Comparison of ENCODE assay signal across 1 cellular context in the genomic region with DNA sequence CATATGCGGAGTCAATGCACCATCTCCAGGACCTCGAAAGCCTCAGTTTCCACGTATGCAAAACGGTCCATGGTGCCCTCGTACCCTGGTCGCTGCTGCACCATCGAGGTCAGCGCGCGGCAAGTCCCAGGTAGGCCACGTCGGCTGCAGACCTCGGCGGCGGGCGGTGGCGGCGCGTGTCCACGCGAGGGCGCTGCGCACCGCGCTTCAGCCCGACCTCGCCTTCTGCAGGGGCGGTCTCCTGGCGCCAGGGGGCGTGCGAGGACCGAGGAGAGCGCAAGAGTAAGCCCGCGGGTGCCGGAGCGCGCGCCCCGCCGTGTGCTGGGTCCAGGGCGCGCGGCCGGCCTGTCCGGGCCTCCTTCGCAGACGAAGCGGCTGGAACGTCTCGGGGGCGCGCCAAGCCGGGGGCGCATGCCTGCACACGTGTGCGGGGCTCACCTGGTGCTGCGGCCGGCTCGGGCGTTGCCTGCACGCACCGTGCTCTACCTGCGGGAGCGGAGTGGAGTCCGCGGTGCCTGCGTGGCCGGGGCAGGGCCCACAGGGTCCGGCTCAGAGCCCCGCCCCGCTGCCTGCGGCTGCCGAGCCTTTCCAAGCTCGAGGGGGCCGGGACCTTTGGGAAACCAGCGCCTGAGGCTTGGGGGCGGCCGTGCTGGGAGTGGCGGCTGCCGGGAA.
TF ChIP-seq lines count a peak whose summit lies in the region.

No MANE protein-coding gene starts in this region.

TF ChIP-seq in HepG2, 621 proteins besides CTCF, POLR2A, EP300 and RAD21 (continued from another document and continues in another):
- TF ChIP-seq TOE1 (CRISPR knock-in tag; IDR thresholded peaks at IDR 0.05): no peak
- TF ChIP-seq, protein P1, sequence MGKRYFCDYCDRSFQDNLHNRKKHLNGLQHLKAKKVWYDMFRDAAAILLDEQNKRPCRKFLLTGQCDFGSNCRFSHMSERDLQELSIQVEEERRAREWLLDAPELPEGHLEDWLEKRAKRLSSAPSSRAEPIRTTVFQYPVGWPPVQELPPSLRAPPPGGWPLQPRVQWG (CRISPR knock-in tag; IDR thresholded peaks at IDR 0.05; ENCODE audit: borderline replicate concordance, low read depth): no peak
- TF ChIP-seq EEA1 (CRISPR knock-in tag; IDR thresholded peaks at IDR 0.05; ENCODE audit: borderline replicate concordance): peak; percentile 66; the same call in 1 of the 2 replicates
- no peak for TF ChIP-seq PAF1 (CRISPR knock-in tag; IDR thresholded peaks at IDR 0.05)
- TF ChIP-seq ZFP36L1 (CRISPR knock-in tag; IDR thresholded peaks at IDR 0.05): no peak; the same call in 1 of the 2 replicates
- TF ChIP-seq FIP1L1 (IDR thresholded peaks at IDR 0.05; ENCODE audit: borderline replicate concordance, insufficient read depth, low read depth, low read length): no peak
- TF ChIP-seq ZNF740 (CRISPR knock-in tag; IDR thresholded peaks at IDR 0.05): peak; percentile 64; the same call in 1 of the 2 replicates
- no peak for TF ChIP-seq ZBTB44 (CRISPR knock-in tag; IDR thresholded peaks at IDR 0.05)
- no peak for TF ChIP-seq RXRA (CRISPR knock-in tag; IDR thresholded peaks at IDR 0.05)
- TF ChIP-seq SALL1 (CRISPR knock-in tag; IDR thresholded peaks at IDR 0.05): peak; percentile 70; the same call in 1 of the 2 replicates
- TF ChIP-seq KDM4B (CRISPR knock-in tag; IDR thresholded peaks at IDR 0.05): no peak
- peak; percentile 23; the same call in 1 of the 2 replicates for TF ChIP-seq NR2C2 (CRISPR knock-in tag; IDR thresholded peaks at IDR 0.05; ENCODE audit: borderline replicate concordance)
- peak; percentile 81 for TF ChIP-seq ZBTB33 (CRISPR knock-in tag; IDR thresholded peaks at IDR 0.05)
- TF ChIP-seq ARID3A (IDR thresholded peaks at IDR 0.05; ENCODE audit: low read depth, low read length): no peak
- no peak for TF ChIP-seq KLF9 (CRISPR knock-in tag; IDR thresholded peaks at IDR 0.05; ENCODE audit: low read depth)
- peak; percentile 87; the same call in 1 of the 2 replicates for TF ChIP-seq ZSCAN12 (CRISPR knock-in tag; IDR thresholded peaks at IDR 0.05)
- TF ChIP-seq ZC3H13 (CRISPR knock-in tag; IDR thresholded peaks at IDR 0.05): peak; percentile 84
- no peak for TF ChIP-seq DNMT3B (CRISPR knock-in tag; conservative IDR thresholded peaks at IDR 0.05)
- no peak for TF ChIP-seq CREB1 (IDR thresholded peaks at IDR 0.05)
- no peak for TF ChIP-seq CREB1 (CRISPR knock-in tag; IDR thresholded peaks at IDR 0.05)
- TF ChIP-seq TEAD3 (CRISPR knock-in tag; optimal IDR thresholded peaks at IDR 0.05; ENCODE audit: borderline replicate concordance): peak; percentile 42
- TF ChIP-seq FOXJ3 (CRISPR knock-in tag; IDR thresholded peaks at IDR 0.05; ENCODE audit: borderline replicate concordance): no peak
- TF ChIP-seq, protein P2, sequence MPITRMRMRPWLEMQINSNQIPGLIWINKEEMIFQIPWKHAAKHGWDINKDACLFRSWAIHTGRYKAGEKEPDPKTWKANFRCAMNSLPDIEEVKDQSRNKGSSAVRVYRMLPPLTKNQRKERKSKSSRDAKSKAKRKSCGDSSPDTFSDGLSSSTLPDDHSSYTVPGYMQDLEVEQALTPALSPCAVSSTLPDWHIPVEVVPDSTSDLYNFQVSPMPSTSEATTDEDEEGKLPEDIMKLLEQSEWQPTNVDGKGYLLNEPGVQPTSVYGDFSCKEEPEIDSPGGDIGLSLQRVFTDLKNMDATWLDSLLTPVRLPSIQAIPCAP (CRISPR knock-in tag; IDR thresholded peaks at IDR 0.05; ENCODE audit: low read depth): no peak
- TF ChIP-seq MAF1 (CRISPR knock-in tag; IDR thresholded peaks at IDR 0.05; ENCODE audit: borderline replicate concordance): peak; percentile 65; the same call in 1 of the 2 replicates
- TF ChIP-seq, protein P3, sequence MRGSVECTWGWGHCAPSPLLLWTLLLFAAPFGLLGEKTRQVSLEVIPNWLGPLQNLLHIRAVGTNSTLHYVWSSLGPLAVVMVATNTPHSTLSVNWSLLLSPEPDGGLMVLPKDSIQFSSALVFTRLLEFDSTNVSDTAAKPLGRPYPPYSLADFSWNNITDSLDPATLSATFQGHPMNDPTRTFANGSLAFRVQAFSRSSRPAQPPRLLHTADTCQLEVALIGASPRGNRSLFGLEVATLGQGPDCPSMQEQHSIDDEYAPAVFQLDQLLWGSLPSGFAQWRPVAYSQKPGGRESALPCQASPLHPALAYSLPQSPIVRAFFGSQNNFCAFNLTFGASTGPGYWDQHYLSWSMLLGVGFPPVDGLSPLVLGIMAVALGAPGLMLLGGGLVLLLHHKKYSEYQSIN (CRISPR knock-in tag; IDR thresholded peaks at IDR 0.05; ENCODE audit: borderline replicate concordance): no peak
- peak; percentile 55; the same call in 1 of the 2 replicates for TF ChIP-seq MXD4 (CRISPR knock-in tag; IDR thresholded peaks at IDR 0.05)
- TF ChIP-seq FOXO4 (CRISPR knock-in tag; conservative IDR thresholded peaks at IDR 0.05): no peak
- no peak for TF ChIP-seq HNF4A (CRISPR knock-in tag; IDR thresholded peaks at IDR 0.05)
- 0 out of 2 replicates have a peak, but pooled peaks have one; percentile 75 for TF ChIP-seq ADNP (CRISPR knock-in tag; IDR thresholded peaks at IDR 0.05)
- TF ChIP-seq ZNF773 (CRISPR knock-in tag; IDR thresholded peaks at IDR 0.05; ENCODE audit: borderline replicate concordance): peak; percentile 86; the same call in 1 of the 2 replicates
- TF ChIP-seq WIZ (CRISPR knock-in tag; IDR thresholded peaks at IDR 0.05): peak; percentile 71; the same call in 1 of the 2 replicates
- TF ChIP-seq ONECUT2 (CRISPR knock-in tag; IDR thresholded peaks at IDR 0.05): no peak
- no peak for TF ChIP-seq AKNA (CRISPR knock-in tag; IDR thresholded peaks at IDR 0.05; ENCODE audit: borderline replicate concordance)
- TF ChIP-seq RCOR2 (CRISPR knock-in tag; IDR thresholded peaks at IDR 0.05): no peak
- TF ChIP-seq, protein P4, sequence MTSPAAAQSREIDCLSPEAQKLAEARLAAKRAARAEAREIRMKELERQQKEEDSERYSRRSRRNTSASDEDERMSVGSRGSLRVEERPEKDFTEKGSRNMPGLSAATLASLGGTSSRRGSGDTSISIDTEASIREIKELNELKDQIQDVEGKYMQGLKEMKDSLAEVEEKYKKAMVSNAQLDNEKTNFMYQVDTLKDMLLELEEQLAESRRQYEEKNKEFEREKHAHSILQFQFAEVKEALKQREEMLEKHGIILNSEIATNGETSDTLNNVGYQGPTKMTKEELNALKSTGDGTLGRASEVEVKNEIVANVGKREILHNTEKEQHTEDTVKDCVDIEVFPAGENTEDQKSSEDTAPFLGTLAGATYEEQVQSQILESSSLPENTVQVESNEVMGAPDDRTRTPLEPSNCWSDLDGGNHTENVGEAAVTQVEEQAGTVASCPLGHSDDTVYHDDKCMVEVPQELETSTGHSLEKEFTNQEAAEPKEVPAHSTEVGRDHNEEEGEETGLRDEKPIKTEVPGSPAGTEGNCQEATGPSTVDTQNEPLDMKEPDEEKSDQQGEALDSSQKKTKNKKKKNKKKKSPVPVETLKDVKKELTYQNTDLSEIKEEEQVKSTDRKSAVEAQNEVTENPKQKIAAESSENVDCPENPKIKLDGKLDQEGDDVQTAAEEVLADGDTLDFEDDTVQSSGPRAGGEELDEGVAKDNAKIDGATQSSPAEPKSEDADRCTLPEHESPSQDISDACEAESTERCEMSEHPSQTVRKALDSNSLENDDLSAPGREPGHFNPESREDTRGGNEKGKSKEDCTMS (CRISPR knock-in tag; conservative IDR thresholded peaks at IDR 0.05): no peak
- 0 out of 2 replicates have a peak, but pooled peaks have one; percentile 48 for TF ChIP-seq ZNF747 (CRISPR knock-in tag; IDR thresholded peaks at IDR 0.05; ENCODE audit: borderline replicate concordance)
- no peak for TF ChIP-seq KDM5A (IDR thresholded peaks at IDR 0.05; ENCODE audit: borderline replicate concordance, low read length)
- TF ChIP-seq MZF1 (CRISPR knock-in tag; IDR thresholded peaks at IDR 0.05; ENCODE audit: borderline replicate concordance): no peak
- TF ChIP-seq TP53 (CRISPR knock-in tag; conservative IDR thresholded peaks at IDR 0.05): no peak
- no peak for TF ChIP-seq ZNF253 (CRISPR knock-in tag; IDR thresholded peaks at IDR 0.05; ENCODE audit: borderline replicate concordance)
- TF ChIP-seq, protein P5, sequence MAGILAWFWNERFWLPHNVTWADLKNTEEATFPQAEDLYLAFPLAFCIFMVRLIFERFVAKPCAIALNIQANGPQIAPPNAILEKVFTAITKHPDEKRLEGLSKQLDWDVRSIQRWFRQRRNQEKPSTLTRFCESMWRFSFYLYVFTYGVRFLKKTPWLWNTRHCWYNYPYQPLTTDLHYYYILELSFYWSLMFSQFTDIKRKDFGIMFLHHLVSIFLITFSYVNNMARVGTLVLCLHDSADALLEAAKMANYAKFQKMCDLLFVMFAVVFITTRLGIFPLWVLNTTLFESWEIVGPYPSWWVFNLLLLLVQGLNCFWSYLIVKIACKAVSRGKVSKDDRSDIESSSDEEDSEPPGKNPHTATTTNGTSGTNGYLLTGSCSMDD (CRISPR knock-in tag; IDR thresholded peaks at IDR 0.05): no peak
